In the genomic region with DNA sequence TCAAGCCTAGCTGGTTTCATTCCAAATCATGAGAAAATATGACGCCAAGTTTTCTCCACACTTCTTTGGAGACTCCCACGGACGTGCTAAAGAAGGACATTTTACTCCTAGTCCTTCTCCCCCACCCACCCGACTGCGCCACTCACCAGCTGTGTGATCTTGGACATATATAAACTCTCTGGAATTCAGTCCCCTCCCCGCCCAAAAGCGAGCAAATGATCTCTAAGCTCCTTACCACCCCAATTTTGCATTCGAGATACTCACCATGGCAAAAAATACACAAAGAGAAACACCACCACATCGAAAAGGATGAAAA, we compare ENCODE assay signal across 9 cellular contexts. TPM values are rescaled to one million over a fixed set of nuclear protein-coding genes. Genes with fewer than 3 reads are reported as not detected.
DNase-seq lines count a peak whose midpoint lies in the region; ATAC-seq and TF ChIP-seq lines count a peak whose summit lies in the region.
"Had no signal": no experiment of that assay in that cellular context is flagged by ENCODE, and none has a peak within 500 bp of the region (broad histone marks: within the 10 kb centered on the region; RNA-seq: fewer than 3 reads in every experiment).

No MANE protein-coding gene starts in this region.

- H3K4me2 ChIP-seq in HCT116 (ENCODE audit: low read length) (peak overlapping the region; percentile 86), PC-3 (ENCODE audit: low read length) (peak overlapping the region; percentile 85)

- H3K4me1 ChIP-seq in HCT116 (ENCODE audit: control insufficient read depth in 1 of 2, insufficient read depth in 2 of 2, low read length in 2 of 2) = peaks cover 3 to 20% of the 10 kb centered on the region in 2 experiments; a peak in 3 of 4 replicates
- peaks cover 14% of the 10 kb centered on the region for H3K4me1 ChIP-seq in PC-3 (ENCODE audit: insufficient read depth, low read length)
- H3K4me1 ChIP-seq in liver (ENCODE audit: control insufficient read depth in 4 of 4, insufficient read depth in 4 of 4, low read length in 3 of 4) = peaks cover 5 to 23% (median 13%) of the 10 kb centered on the region in 4 donors

- H2AFZ ChIP-seq in HCT116 (ENCODE audit: low read depth, low read length, poor library complexity, severe bottlenecking) (no peak overlapping the region), PC-3 (ENCODE audit: low read length) (peak overlapping the region; percentile 97)

- TF ChIP-seq CTCF in HCT116 (IDR thresholded peaks at IDR 0.05 in 2 of 3, conservative IDR thresholded peaks at IDR 0.05 in 1 of 3; ENCODE audit: borderline replicate concordance in 1 of 3, insufficient read depth in 1 of 3, low read depth in 2 of 3, low read length in 2 of 3) (no peak), PC-3 (conservative IDR thresholded peaks at IDR 0.05; ENCODE audit: low read depth, low read length) (no peak), chondrocyte (IDR thresholded peaks at IDR 0.05) (no peak), liver (IDR thresholded peaks at IDR 0.05; ENCODE audit: low read depth, low read length, missing input control) (no peak)

- DNase-seq in Daoy (ENCODE audit: low read depth) = peak; percentile 18
- DNase-seq in HCT116 (ENCODE audit: low read depth, low spot score) = no peak
- DNase-seq in PC-3 = peak; percentile 25
- peak; percentile 54 for DNase-seq in chondrocyte (ENCODE audit: low spot score)
- DNase-seq in stimulated activated naive CD8-positive, alpha-beta T cell treated with anti-CD3 and anti-CD28 coated beads, Interleukin-15, Interleukin-2, amounts not matched to agents 100 U/mL and 50 U/mL, for 24 hours = peak; percentile 42
- DNase-seq in HuH-7.5 (ENCODE audit: low spot score) = no peak
- no peak for DNase-seq in NCI-H128 (lab: John Stamatoyannopoulos, UW; ENCODE audit: unreplicated experiment)

- BruUV-seq in HCT116 (replicated peaks; lab: Mats Ljungman, UMichigan) (no TSS peak), PC-3 (replicated peaks; lab: Mats Ljungman, UMichigan) (no TSS peak)

- no peaks in the 10 kb centered on the region for H3K9me2 ChIP-seq in HCT116 (ENCODE audit: insufficient read depth)
- H3K9me2 ChIP-seq in PC-3 (replicated peaks; ENCODE audit: low read length) = no peaks in the 10 kb centered on the region

- peaks cover 40% of the 10 kb centered on the region for H3K4me1 Mint-ChIP-seq in chondrocyte (ENCODE audit: low read depth)

- ATAC-seq in HCT116 (peak; percentile 35), PC-3 (peak; percentile 37)
- peak; percentile 11 for ATAC-seq in stimulated activated naive CD8-positive, alpha-beta T cell treated with anti-CD3 and anti-CD28 coated beads, Interleukin-15, Interleukin-2, amounts not matched to agents 100 U/mL and 50 U/mL, for 24 hours

- H3K36me3 ChIP-seq in HCT116 (ENCODE audit: control insufficient read depth in 1 of 2, insufficient read depth in 2 of 2, low read length in 2 of 2) (peaks cover 8 to 11% of the 10 kb centered on the region in 2 experiments; a peak in 2 of 4 replicates), PC-3 (ENCODE audit: low read depth, low read length) (0 out of 2 replicates have a peak, but pooled peaks cover 6% of the 10 kb centered on the region), liver (ENCODE audit: control insufficient read depth in 4 of 4, insufficient read depth in 3 of 4, low read depth in 1 of 4, low read length in 3 of 4) (peaks cover 3 to 9% (median 7%) of the 10 kb centered on the region in 4 donors)

- no peak for TF ChIP-seq RAD21 in HCT116 (IDR thresholded peaks at IDR 0.05; ENCODE audit: low read depth)
- no peak for TF ChIP-seq RAD21 in liver (IDR thresholded peaks at IDR 0.05)

- POLR2A ChIA-PET in HCT116 (lab: Charles Lee) = interaction anchor here (0.6 to 1.4 kb wide), 4 partner anchors 11 to 259 kb away, joined by 3 to 5 read pairs (median 3); partner anchors contain the start of gene USP53
- POLR2A ChIA-PET in PC-3 (lab: Charles Lee; ENCODE audit: unreplicated experiment) = interaction anchor here (0.5 to 0.6 kb wide), 3 partner anchors 156 to 465 kb away, joined by 4 to 5 read pairs (median 5); no protein-coding TSS in a partner anchor

- CTCF ChIA-PET in HCT116 (lab: Charles Lee) (interaction anchor here (1.4 to 2.0 kb wide), 2 partner anchors 193 to 258 kb away, joined by 6 to 7 read pairs; no protein-coding TSS in a partner anchor), PC-3 (lab: Charles Lee) (no interaction called here)

- TF ChIP-seq POLR2A in HCT116 (IDR thresholded peaks at IDR 0.05; ENCODE audit: borderline replicate concordance, extremely low read depth, insufficient read depth, insufficient read length) = no peak

- RAD21 ChIA-PET in HCT116 (lab: Charles Lee; ENCODE audit: low non-redundant PET in 1 of 2, low total read pairs in 2 of 2, uncharacterized antibody in 2 of 2, unreplicated experiment in 2 of 2) = no interaction called here

- H3K36me3 Mint-ChIP-seq in chondrocyte (ENCODE audit: low read depth) = peaks cover 15% of the 10 kb centered on the region

- intact Hi-C loops in HCT116 (cut with micrococcal nuclease) (no loop called here), PC-3 (cut with micrococcal nuclease) (loop anchor here (5.0 kb wide), 1 partner anchor 313 kb away; no protein-coding TSS in a partner anchor)

- H3K4me3 Mint-ChIP-seq in chondrocyte (ENCODE audit: unreplicated experiment) = peak overlapping the region; percentile 99

- 1% methylated on average over 9 of the region's 9 CpGs for WGBS in liver

- peaks cover 26% of the 10 kb centered on the region for H3K79me2 ChIP-seq in HCT116 (ENCODE audit: insufficient read depth, low read length)
- peaks cover 40% of the 10 kb centered on the region for H3K79me2 ChIP-seq in PC-3 (ENCODE audit: low read length)

- H3K4me3 ChIP-seq in HCT116 (replicated peaks in 1 of 2; ENCODE audit: low read depth in 1 of 2, low read length in 2 of 2) (peak overlapping the region; percentile 91 to 94), PC-3 (ENCODE audit: low read length) (peak overlapping the region; percentile 99), liver (ENCODE audit: low read depth in 1 of 3, low read length in 3 of 3) (peak overlapping the region; percentile 77 to 95 (median 94))

- no peaks in the 10 kb centered on the region for H3K27me3 Mint-ChIP-seq in chondrocyte (ENCODE audit: low read depth)

- no peaks in the 10 kb centered on the region for H4K20me1 ChIP-seq in HCT116 (ENCODE audit: insufficient read depth)
- no peaks in the 10 kb centered on the region for H4K20me1 ChIP-seq in PC-3 (ENCODE audit: low read length)

- no peaks in the 10 kb centered on the region for H3K9me3 Mint-ChIP-seq in chondrocyte (ENCODE audit: low read depth)

- H3K9me3 ChIP-seq in HCT116 (ENCODE audit: control insufficient read depth in 1 of 2, insufficient read depth in 1 of 2, low read depth in 1 of 2, low read length in 2 of 2) (no peaks in the 10 kb centered on the region), PC-3 (ENCODE audit: low read length) (no peaks in the 10 kb centered on the region), liver (ENCODE audit: control insufficient read depth in 4 of 4, low read length in 3 of 4) (no peaks in the 10 kb centered on the region)

- H3K27ac Mint-ChIP-seq in chondrocyte (ENCODE audit: unreplicated experiment) = peak overlapping the region; percentile 99

- peak overlapping the region; percentile 84 for H3K9ac ChIP-seq in HCT116 (ENCODE audit: low read length)
- H3K9ac ChIP-seq in PC-3 (ENCODE audit: low read length) = peak overlapping the region; percentile 86
- H3K9ac ChIP-seq in liver (ENCODE audit: low read depth in 1 of 2, low read length in 2 of 2) = peak overlapping the region; percentile 48 to 96

- H3K27ac ChIP-seq in HCT116 (ENCODE audit: low read depth, low read length) (peak overlapping the region; percentile 73), PC-3 (ENCODE audit: low read length) (peak overlapping the region; percentile 72), liver (ENCODE audit: low read depth in 1 of 2, low read length in 2 of 2) (peak overlapping the region; percentile 92 to 99)

- no peaks in the 10 kb centered on the region for H3F3A ChIP-seq in PC-3 (ENCODE audit: low read length, unreplicated experiment)

- H3K27me3 ChIP-seq in HCT116 (ENCODE audit: insufficient read depth, low read length) (no peaks in the 10 kb centered on the region), PC-3 (ENCODE audit: low read length) (no peaks in the 10 kb centered on the region), liver (ENCODE audit: control insufficient read depth in 4 of 4, insufficient read depth in 4 of 4, low read length in 3 of 4) (no peaks in the 10 kb centered on the region)

TF ChIP-seq in HCT116, 20 proteins besides CTCF, POLR2A, EP300 and RAD21 (continues in another document):
- TF ChIP-seq SIN3A (IDR thresholded peaks at IDR 0.05; ENCODE audit: low read depth) (no peak), POLR2AphosphoS5 (IDR thresholded peaks at IDR 0.05; ENCODE audit: low read depth, low read length) (no peak)

TF ChIP-seq in liver, 16 proteins besides CTCF, POLR2A, EP300 and RAD21 (continues in another document):
- TF ChIP-seq, protein P1, sequence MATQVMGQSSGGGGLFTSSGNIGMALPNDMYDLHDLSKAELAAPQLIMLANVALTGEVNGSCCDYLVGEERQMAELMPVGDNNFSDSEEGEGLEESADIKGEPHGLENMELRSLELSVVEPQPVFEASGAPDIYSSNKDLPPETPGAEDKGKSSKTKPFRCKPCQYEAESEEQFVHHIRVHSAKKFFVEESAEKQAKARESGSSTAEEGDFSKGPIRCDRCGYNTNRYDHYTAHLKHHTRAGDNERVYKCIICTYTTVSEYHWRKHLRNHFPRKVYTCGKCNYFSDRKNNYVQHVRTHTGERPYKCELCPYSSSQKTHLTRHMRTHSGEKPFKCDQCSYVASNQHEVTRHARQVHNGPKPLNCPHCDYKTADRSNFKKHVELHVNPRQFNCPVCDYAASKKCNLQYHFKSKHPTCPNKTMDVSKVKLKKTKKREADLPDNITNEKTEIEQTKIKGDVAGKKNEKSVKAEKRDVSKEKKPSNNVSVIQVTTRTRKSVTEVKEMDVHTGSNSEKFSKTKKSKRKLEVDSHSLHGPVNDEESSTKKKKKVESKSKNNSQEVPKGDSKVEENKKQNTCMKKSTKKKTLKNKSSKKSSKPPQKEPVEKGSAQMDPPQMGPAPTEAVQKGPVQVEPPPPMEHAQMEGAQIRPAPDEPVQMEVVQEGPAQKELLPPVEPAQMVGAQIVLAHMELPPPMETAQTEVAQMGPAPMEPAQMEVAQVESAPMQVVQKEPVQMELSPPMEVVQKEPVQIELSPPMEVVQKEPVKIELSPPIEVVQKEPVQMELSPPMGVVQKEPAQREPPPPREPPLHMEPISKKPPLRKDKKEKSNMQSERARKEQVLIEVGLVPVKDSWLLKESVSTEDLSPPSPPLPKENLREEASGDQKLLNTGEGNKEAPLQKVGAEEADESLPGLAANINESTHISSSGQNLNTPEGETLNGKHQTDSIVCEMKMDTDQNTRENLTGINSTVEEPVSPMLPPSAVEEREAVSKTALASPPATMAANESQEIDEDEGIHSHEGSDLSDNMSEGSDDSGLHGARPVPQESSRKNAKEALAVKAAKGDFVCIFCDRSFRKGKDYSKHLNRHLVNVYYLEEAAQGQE (IDR thresholded peaks at IDR 0.05) = no peak
- TF ChIP-seq, protein P2, sequence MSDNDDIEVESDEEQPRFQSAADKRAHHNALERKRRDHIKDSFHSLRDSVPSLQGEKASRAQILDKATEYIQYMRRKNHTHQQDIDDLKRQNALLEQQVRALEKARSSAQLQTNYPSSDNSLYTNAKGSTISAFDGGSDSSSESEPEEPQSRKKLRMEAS (IDR thresholded peaks at IDR 0.05) = no peak
- TF ChIP-seq FOXA1 (IDR thresholded peaks at IDR 0.05) = no peak

RNA-seq across cellular contexts. Expression of gene FABP2, which starts 21.9 kb away (rescaled TPM):
- not detected in 2 replicates for total RNA-seq in Daoy (2014; rRNA removed; shearing (Covaris generic))
- not detected for total RNA-seq in HCT116 (2021; ENCODE audit: unreplicated experiment)
- not detected in 2 replicates for polyA plus RNA-seq in HCT116 (2012)
- total RNA-seq in PC-3 (2014; rRNA removed) = not detected in 2 replicates
- not detected in 3 replicates for total RNA-seq in chondrocyte
- under 1 TPM in 1 of 2 donors, not detected in 1; 0.79 TPM for total RNA-seq in liver
- polyA plus RNA-seq in liver = not detected
- total RNA-seq: T-helper 2 cell treated with Interferon-gamma antibody and Interleukin-4, amounts not matched to agents 100 ng/mL and 5 ng/mL, for 36 hours had no signal

Comparison
In these comparisons a context has a peak if more than half of its experiments do, and no peak if none do; other contexts are left out.
1. DNase-seq: peak in Daoy (single experiment), PC-3 (single experiment), chondrocyte (single experiment) and stimulated activated naive CD8-positive, alpha-beta T cell treated with anti-CD3 and anti-CD28 coated beads, Interleukin-15, Interleukin-2, amounts not matched to agents 100 U/mL and 50 U/mL, for 24 hours (single experiment); none in HCT116 (single experiment), HuH-7.5 (single experiment) and NCI-H128 (single experiment).
2. Peak in every context shown above with its lines, with median percentiles within 50 percentile points of each other: ATAC-seq, H3K27ac ChIP-seq, H3K4me3 ChIP-seq and H3K9ac ChIP-seq.